In genomic region chr20:32762754-32763201, GRCh38 we compare ENCODE assay signal across 8 cellular contexts. TPM values are rescaled to one million over a fixed set of nuclear protein-coding genes. Genes with fewer than 3 reads are reported as not detected.
A peak's percentile ranks its signal among the peaks of the same experiment; 100 is the strongest.
DNase-seq lines count a peak whose midpoint lies in the region; ATAC-seq and TF ChIP-seq lines count a peak whose summit lies in the region.

No MANE protein-coding gene starts in this region.

- H2AFZ ChIP-seq in hepatocyte (peak overlapping the region; percentile 100), smooth muscle cell (ENCODE audit: low read depth) (peak overlapping the region; percentile 94)

- no peaks in the 10 kb centered on the region for H3K9me3 Mint-ChIP-seq in activated T-cell treated with anti-CD3 and anti-CD28 coated beads, Interleukin-2, amount 50 U/mL, for 4 hours

- H3K4me3 Mint-ChIP-seq in activated T-cell treated with anti-CD3 and anti-CD28 coated beads, Interleukin-2, amount 50 U/mL, for 4 hours: peak overlapping the region; percentile 84

- TF ChIP-seq CTCF in hepatocyte (IDR thresholded peaks at IDR 0.05; ENCODE audit: poor library complexity) (peak; percentile 4), smooth muscle cell (IDR thresholded peaks at IDR 0.05; ENCODE audit: borderline replicate concordance, insufficient read depth, poor library complexity, severe bottlenecking) (no peak)

- DNase-seq in SIG-M5 treated with dmso at 0.1 percent for 504 hours (lab: John Stamatoyannopoulos, UW; ENCODE audit: unreplicated experiment): peak; percentile 39
- DNase-seq in SIG-M5 (lab: John Stamatoyannopoulos, UW): no peak
- DNase-seq in activated T-cell treated with anti-CD3 and anti-CD28 coated beads, Interleukin-2, amount 50 U/mL, for 4 hours: no peak
- DNase-seq in hepatocyte (ENCODE audit: low spot score): peak; percentile 52
- DNase-seq in smooth muscle cell (lab: John Stamatoyannopoulos, UW; ENCODE audit: unreplicated experiment): no peak
- DNase-seq in NCI-H524 treated with DMSO at 0.1 percent for 48 hours (lab: John Stamatoyannopoulos, UW): no peak
- no peak for DNase-seq in iPS-NIHi7 (ENCODE audit: extremely low spot score)

- H4K20me1 ChIP-seq in hepatocyte (ENCODE audit: insufficient read depth, poor library complexity, severe bottlenecking) (no peaks in the 10 kb centered on the region), smooth muscle cell (ENCODE audit: low read depth) (no peaks in the 10 kb centered on the region)

- H3K9me3 ChIP-seq in HUES48 (ENCODE audit: control insufficient read depth, insufficient read depth, low read length): no peaks in the 10 kb centered on the region
- H3K9me3 ChIP-seq in hepatocyte (ENCODE audit: low read depth): no peaks in the 10 kb centered on the region
- no peaks in the 10 kb centered on the region for H3K9me3 ChIP-seq in smooth muscle cell (replicated peaks; ENCODE audit: low read depth)

- H3K4me1 ChIP-seq in HUES48 (ENCODE audit: control insufficient read depth, insufficient read depth, low read length) (peaks cover 35% of the 10 kb centered on the region), hepatocyte (ENCODE audit: insufficient read depth) (peaks cover 13% of the 10 kb centered on the region), smooth muscle cell (ENCODE audit: low read depth) (peaks cover 3% of the 10 kb centered on the region)

- peaks cover 12% of the 10 kb centered on the region for H3K4me1 Mint-ChIP-seq in activated T-cell treated with anti-CD3 and anti-CD28 coated beads, Interleukin-2, amount 50 U/mL, for 4 hours (ENCODE audit: low read depth)

- peak overlapping the region; percentile 99 for H3K4me2 ChIP-seq in hepatocyte
- H3K4me2 ChIP-seq in smooth muscle cell: peak overlapping the region; percentile 98

- H3K36me3 Mint-ChIP-seq in activated T-cell treated with anti-CD3 and anti-CD28 coated beads, Interleukin-2, amount 50 U/mL, for 4 hours (ENCODE audit: insufficient read depth): no peaks in the 10 kb centered on the region

- H3K27me3 Mint-ChIP-seq in activated T-cell treated with anti-CD3 and anti-CD28 coated beads, Interleukin-2, amount 50 U/mL, for 4 hours (ENCODE audit: low read depth): no peaks in the 10 kb centered on the region

- H3K9ac ChIP-seq in HUES48 (ENCODE audit: low read depth, low read length) (peak overlapping the region; percentile 83), smooth muscle cell (ENCODE audit: low read depth) (no peak overlapping the region)

- H3F3A ChIP-seq in smooth muscle cell (ENCODE audit: low read depth): peaks cover 10% of the 10 kb centered on the region

- peak; percentile 48 to 51 for ATAC-seq in activated T-cell treated with anti-CD3 and anti-CD28 coated beads, Interleukin-2, amount 50 U/mL, for 4 hours

- H3K4me3 ChIP-seq in HUES48 (ENCODE audit: low read depth, low read length) (peak overlapping the region; percentile 94), hepatocyte (peak overlapping the region; percentile 63), smooth muscle cell (peak overlapping the region; percentile 70)

- H3K79me2 ChIP-seq in hepatocyte (peaks cover 17% of the 10 kb centered on the region), smooth muscle cell (ENCODE audit: low read depth) (peaks cover 3% of the 10 kb centered on the region)

- H3K9me2 ChIP-seq in hepatocyte (replicated peaks; ENCODE audit: insufficient read depth): no peaks in the 10 kb centered on the region

- 2% methylated on average over 14 of the region's 30 CpGs for WGBS in hepatocyte (ENCODE audit: low lambda C conversion rate, missing lambda C conversion rate)
- WGBS in smooth muscle cell (ENCODE audit: low lambda C conversion rate): 1% methylated on average over 27 of the region's 30 CpGs

- H3K27ac ChIP-seq in HUES48 (ENCODE audit: low read depth, low read length) (peak overlapping the region; percentile 90), hepatocyte (no peak overlapping the region), smooth muscle cell (ENCODE audit: low read depth) (no peak overlapping the region)

- H3K36me3 ChIP-seq in HUES48 (ENCODE audit: control insufficient read depth, insufficient read depth, low read length) (peaks cover 43% of the 10 kb centered on the region), hepatocyte (replicated peaks; ENCODE audit: insufficient read depth, low read depth) (no peaks in the 10 kb centered on the region), smooth muscle cell (ENCODE audit: low read depth) (no peaks in the 10 kb centered on the region)

- H3K27me3 ChIP-seq in HUES48 (ENCODE audit: control insufficient read depth, insufficient read depth, low read length) (no peaks in the 10 kb centered on the region), hepatocyte (no peaks in the 10 kb centered on the region), smooth muscle cell (ENCODE audit: low read depth) (no peaks in the 10 kb centered on the region)

RNA-seq across cellular contexts. Expression of gene DNMT3B, which starts 0.6 kb away (rescaled TPM):
- 1 to 10 TPM in 1 of 3 donors, under 1 TPM in 2; 0.63 to 1.0 (median 0.63) TPM for total RNA-seq in activated T-cell treated with anti-CD3 and anti-CD28 coated beads, Interleukin-2, amount 50 U/mL, for 4 hours
- total RNA-seq in hepatocyte: 4.3 and 4.5 TPM in 2 replicates
- 5.2 and 5.3 TPM in 2 replicates for polyA plus RNA-seq in hepatocyte
- total RNA-seq in smooth muscle cell: 2.9 and 3.5 TPM in 2 replicates
- 0.79 and 2.9 TPM in 2 replicates for polyA plus RNA-seq in smooth muscle cell

RNA-seq across cellular contexts. Expression of gene COMMD7, which starts 19.5 kb away (rescaled TPM):
- 10 to 100 TPM; 23.3 to 27.5 (median 25.7) TPM for total RNA-seq in activated T-cell treated with anti-CD3 and anti-CD28 coated beads, Interleukin-2, amount 50 U/mL, for 4 hours
- total RNA-seq in hepatocyte (62.7 and 75.0 TPM in 2 replicates), smooth muscle cell (29.2 and 35.4 TPM in 2 replicates)
- polyA plus RNA-seq in hepatocyte (106 and 118 TPM in 2 replicates), smooth muscle cell (57.6 and 62.8 TPM in 2 replicates)

RNA-seq across cellular contexts. Expression of gene MAPRE1, which starts 57.0 kb away (rescaled TPM):
- total RNA-seq in activated T-cell treated with anti-CD3 and anti-CD28 coated beads, Interleukin-2, amount 50 U/mL, for 4 hours: 100 to 1,000 TPM; 162 to 177 (median 169) TPM
- 141 and 147 TPM in 2 replicates for total RNA-seq in hepatocyte
- 54.8 and 67.7 TPM in 2 replicates for polyA plus RNA-seq in hepatocyte
- 160 TPM in 2 replicates for total RNA-seq in smooth muscle cell
- 81.0 and 89.2 TPM in 2 replicates for polyA plus RNA-seq in smooth muscle cell

Comparison
In these comparisons a context has a peak if more than half of its experiments do, and no peak if none do; other contexts are left out.
1. DNase-seq: peak in SIG-M5 treated with dmso at 0.1 percent for 504 hours (single experiment) and hepatocyte (single experiment); none in SIG-M5 (single experiment), activated T-cell treated with anti-CD3 and anti-CD28 coated beads, Interleukin-2, amount 50 U/mL, for 4 hours (single experiment), smooth muscle cell (single experiment), NCI-H524 treated with DMSO at 0.1 percent for 48 hours (single experiment) and iPS-NIHi7 (single experiment).
2. Peak in every context shown above with its lines, with median percentiles within 50 percentile points of each other: H3K4me3 ChIP-seq.